In the genomic region with DNA sequence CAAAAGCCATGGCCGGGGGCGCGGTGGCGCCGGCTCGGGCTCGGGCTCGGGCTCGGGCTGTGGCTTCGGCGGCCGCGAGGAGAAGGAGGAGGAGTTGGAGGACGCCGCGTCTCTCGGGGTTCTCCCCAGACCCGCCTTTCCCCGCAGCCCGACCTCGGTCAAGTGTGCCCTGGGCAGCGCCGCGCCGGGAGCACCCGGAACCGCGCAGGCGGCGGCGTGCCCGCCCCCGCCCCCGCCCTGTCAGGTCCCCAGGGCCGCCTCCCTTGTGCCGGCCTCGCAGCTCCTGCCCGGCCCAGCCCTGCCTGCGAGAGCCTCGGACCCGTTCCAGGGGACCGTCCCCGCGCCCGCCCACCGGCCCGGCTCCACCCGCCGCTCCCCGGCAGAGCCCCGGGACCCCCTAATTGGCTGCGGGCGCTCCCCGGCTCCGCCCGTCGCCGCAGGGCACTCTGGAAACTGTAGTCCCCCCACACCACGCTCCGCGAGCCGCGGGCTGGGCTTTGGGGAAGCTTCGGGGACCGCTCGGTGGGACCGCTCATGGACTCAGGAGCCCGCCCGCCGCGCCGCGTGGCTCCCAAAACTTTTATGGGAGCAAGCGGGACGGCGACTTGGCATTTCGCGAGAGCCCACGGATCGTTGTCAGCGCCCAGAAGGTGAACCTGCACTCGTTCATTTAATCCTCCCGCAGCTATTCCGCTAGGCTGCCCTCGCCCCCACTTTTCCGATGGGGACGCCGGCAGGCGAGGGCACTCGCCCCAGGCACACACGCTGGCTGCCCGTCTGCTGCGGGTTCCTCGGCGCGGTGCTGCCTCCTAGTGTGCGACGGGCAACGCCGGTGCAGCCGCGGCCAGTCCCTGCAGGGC, we compare ENCODE assay signal across 8 cellular contexts. TPM values are rescaled to one million over a fixed set of nuclear protein-coding genes. Genes with fewer than 3 reads are reported as not detected.
DNase-seq lines count a peak whose midpoint lies in the region; ATAC-seq and TF ChIP-seq lines count a peak whose summit lies in the region.

A gene (minus strand): TSS at position 192 of the 860 bp plus-strand sequence. CDS start 182 bp downstream, at position 10.

- H3K27me3 ChIP-seq in NT2/D1 (ENCODE audit: insufficient read depth, insufficient read length): no peaks in the 10 kb centered on the region
- no peaks in the 10 kb centered on the region for H3K27me3 ChIP-seq in endocrine pancreas (ENCODE audit: control insufficient read depth, insufficient read depth, low read length)

- no TSS peak for BruUV-seq in Calu3 (replicated peaks; lab: Mats Ljungman, UMichigan)

- peaks cover 15% of the 10 kb centered on the region for H3K27me3 Mint-ChIP-seq in Calu3 (ENCODE audit: unreplicated experiment)
- H3K27me3 Mint-ChIP-seq in activated CD8-positive, alpha-beta memory T cell treated with anti-CD3 and anti-CD28 coated beads, Interleukin-2, amount 10 ng/mL, durations not matched to agents 7 days and 5 days: no peaks in the 10 kb centered on the region

- DNase-seq in Calu3 (peak; percentile 96), HT1080 (ENCODE audit: low read depth) (peak; percentile 90), NT2/D1 (ENCODE audit: low read depth, low spot score) (peak; percentile 71), mesenteric fat pad (ENCODE audit: low spot score) (peak; percentile 97)
- DNase-seq in activated CD8-positive, alpha-beta memory T cell treated with anti-CD3 and anti-CD28 coated beads, Interleukin-2, amount 10 ng/mL, durations not matched to agents 7 days and 5 days: peak; percentile 94
- peak; percentile 74 for DNase-seq in stimulated activated CD8-positive, alpha-beta memory T cell treated with anti-CD3 and anti-CD28 coated beads, Interleukin-15, amount 100 ng/mL, for 1 hour (ENCODE audit: low read depth)

- H3K4me1 ChIP-seq in NT2/D1 (ENCODE audit: insufficient read depth, insufficient read length) (peaks cover 5% of the 10 kb centered on the region), endocrine pancreas (ENCODE audit: control insufficient read depth, insufficient read depth, low read length) (peaks cover 5% of the 10 kb centered on the region)

- CTCF ChIA-PET in Calu3 (lab: Charles Lee): interaction anchor here (0.5 to 1.4 kb wide), 12 partner anchors 9 to 277 kb away, joined by 3 to 8 read pairs (median 5); a partner anchor contains a TSS
- CTCF ChIA-PET in activated CD8-positive, alpha-beta memory T cell treated with anti-CD3 and anti-CD28 coated beads, Interleukin-2, amount 10 ng/mL, durations not matched to agents 7 days and 5 days (lab: Charles Lee): interaction anchor here (0.5 to 10.6 kb wide), 33 partner anchors 9 to 279 kb away, joined by 3 to 257 read pairs (median 5); a partner anchor contains a TSS

- H3K36me3 ChIP-seq in NT2/D1 (ENCODE audit: insufficient read depth, insufficient read length, low read length) (peaks cover 8% of the 10 kb centered on the region), endocrine pancreas (ENCODE audit: control insufficient read depth, insufficient read depth, low read length) (no peaks in the 10 kb centered on the region)

- peak within 1 kb of the TSS; percentile 71 for H3K27ac Mint-ChIP-seq in Calu3 (ENCODE audit: unreplicated experiment)
- peak within 1 kb of the TSS; percentile 90 for H3K27ac Mint-ChIP-seq in activated CD8-positive, alpha-beta memory T cell treated with anti-CD3 and anti-CD28 coated beads, Interleukin-2, amount 10 ng/mL, durations not matched to agents 7 days and 5 days

- H3K4me1 Mint-ChIP-seq in Calu3 (ENCODE audit: low read depth, unreplicated experiment): peaks cover 20% of the 10 kb centered on the region
- H3K4me1 Mint-ChIP-seq in activated CD8-positive, alpha-beta memory T cell treated with anti-CD3 and anti-CD28 coated beads, Interleukin-2, amount 10 ng/mL, durations not matched to agents 7 days and 5 days: peaks cover 27% of the 10 kb centered on the region

- peak; percentile 66 for ATAC-seq in GM21367 (IDR thresholded peaks at IDR 0.05; ENCODE audit: unreplicated experiment)
- peak; percentile 80 for ATAC-seq in activated CD8-positive, alpha-beta memory T cell treated with anti-CD3 and anti-CD28 coated beads, Interleukin-2, amount 10 ng/mL, durations not matched to agents 7 days and 5 days

- H3K9me3 Mint-ChIP-seq in Calu3 (ENCODE audit: low read depth, unreplicated experiment): no peaks in the 10 kb centered on the region
- no peaks in the 10 kb centered on the region for H3K9me3 Mint-ChIP-seq in activated CD8-positive, alpha-beta memory T cell treated with anti-CD3 and anti-CD28 coated beads, Interleukin-2, amount 10 ng/mL, durations not matched to agents 7 days and 5 days (ENCODE audit: low read depth)

- TF ChIP-seq CTCF in Calu3 (IDR thresholded peaks at IDR 0.05; ENCODE audit: unreplicated experiment): peak; percentile 55

- H3K9me3 ChIP-seq in NT2/D1 (ENCODE audit: insufficient read depth, low read length) (no peaks in the 10 kb centered on the region), endocrine pancreas (ENCODE audit: control insufficient read depth, low read length) (no peaks in the 10 kb centered on the region)

- H3K4me3 Mint-ChIP-seq in Calu3 (ENCODE audit: low read depth, unreplicated experiment): peak within 1 kb of the TSS; percentile 81
- H3K4me3 Mint-ChIP-seq in activated CD8-positive, alpha-beta memory T cell treated with anti-CD3 and anti-CD28 coated beads, Interleukin-2, amount 10 ng/mL, durations not matched to agents 7 days and 5 days: peak within 1 kb of the TSS; percentile 94

- H3K4me3 ChIP-seq in NT2/D1 (ENCODE audit: insufficient read length, low read depth) (peak within 1 kb of the TSS; percentile 75), endocrine pancreas (ENCODE audit: control insufficient read depth, insufficient read depth, low read length) (peak within 1 kb of the TSS; percentile 57)

- intact Hi-C loops in Calu3 (cut with micrococcal nuclease; ENCODE audit: unreplicated experiment): loop anchor here (1.0 to 5.0 kb wide), 3 partner anchors 81 to 276 kb away; a partner anchor contains a TSS

- H3K9ac ChIP-seq in NT2/D1 (ENCODE audit: insufficient read length, low read depth) (peak within 1 kb of the TSS; percentile 87), endocrine pancreas (ENCODE audit: control insufficient read depth, insufficient read depth, low read length) (peak within 1 kb of the TSS; percentile 79)

- H3K36me3 Mint-ChIP-seq in Calu3 (ENCODE audit: insufficient read depth, unreplicated experiment): peaks cover 25% of the 10 kb centered on the region
- H3K36me3 Mint-ChIP-seq in activated CD8-positive, alpha-beta memory T cell treated with anti-CD3 and anti-CD28 coated beads, Interleukin-2, amount 10 ng/mL, durations not matched to agents 7 days and 5 days: peaks cover 39% of the 10 kb centered on the region

RNA-seq across cellular contexts. Expression of the gene that starts here (rescaled TPM):
- total RNA-seq in Calu3 (2022): 27.4 and 32.1 TPM in 2 replicates
- total RNA-seq in HT1080 (2014; rRNA removed; shearing (Covaris generic)): 16.1 and 16.4 TPM in 2 replicates
- 9.1 and 9.3 TPM in 2 replicates for polyA plus RNA-seq in HT1080 (2015; cell fraction: cytosol; rRNA removed)
- 17.7 and 23.8 TPM in 2 replicates for polyA plus RNA-seq in HT1080 (2015; cell fraction: nucleus; rRNA removed)
- total RNA-seq in activated CD8-positive, alpha-beta memory T cell treated with anti-CD3 and anti-CD28 coated beads, Interleukin-2, amount 10 ng/mL, durations not matched to agents 7 days and 5 days: 100 to 1,000 TPM; 223 to 327 TPM
- 82.2 TPM for total RNA-seq in mesenteric fat pad

Comparison
In these comparisons a context has a peak if more than half of its experiments do, and no peak if none do; other contexts are left out.
1. Peak in every context shown above with its lines: DNase-seq, ATAC-seq and H3K4me3 ChIP-seq.